ENCODE assay signal across 17 cellular contexts in genomic region chr20:4366076-4366475, GRCh38.
DNase-seq lines count a peak whose midpoint lies in the region; FAIRE-seq and TF ChIP-seq lines count a peak whose summit lies in the region.
"Had no signal": no experiment of that assay in that cellular context is flagged by ENCODE, and none has a peak within 500 bp of the region (broad histone marks: within the 10 kb centered on the region; RNA-seq: fewer than 3 reads in every experiment).

No MANE protein-coding gene starts in this region.

- no peak for FAIRE-seq in bronchial epithelial cell (lab: Jason Lieb, UNC)
- no peak for FAIRE-seq in HTR-8/SVneo (lab: Jason Lieb, UNC)
- no peak for FAIRE-seq in GM19239 (lab: Jason Lieb, UNC)
- FAIRE-seq: H54 had no signal

- no peaks in the 10 kb centered on the region for H3K9me3 ChIP-seq in GM23248 (ENCODE audit: low read depth)
- H3K9me3 ChIP-seq: BE2C had no signal

- no peaks in the 10 kb centered on the region for H3K36me3 ChIP-seq in GM23248 (ENCODE audit: low read depth)
- H3K36me3 ChIP-seq in bronchial epithelial cell (ENCODE audit: control insufficient read depth, insufficient read depth, low read length): no peaks in the 10 kb centered on the region
- H3K36me3 ChIP-seq: BE2C had no signal

- in situ Hi-C loops in GM23248 (cut with MboI): no loop called here

- H3K4me3 ChIP-seq in GM23248 (no peak overlapping the region), bronchial epithelial cell (ENCODE audit: low read depth, low read length) (no peak overlapping the region), foreskin fibroblast (ENCODE audit: low read depth in 1 of 2, low read length in 2 of 2) (no peak overlapping the region)

- H3F3A ChIP-seq in GM23248 (ENCODE audit: insufficient read depth): no peaks in the 10 kb centered on the region

- H3K9ac ChIP-seq in GM23248: no peak overlapping the region

- no peak overlapping the region for H3K4me2 ChIP-seq in GM23248 (ENCODE audit: unreplicated experiment)

- H2AFZ ChIP-seq in GM23248: no peak overlapping the region

- TF ChIP-seq CTCF in bronchial epithelial cell (IDR thresholded peaks at IDR 0.05; ENCODE audit: insufficient read depth, low read length, severe bottlenecking): no peak
- TF ChIP-seq CTCF in foreskin fibroblast (IDR thresholded peaks at IDR 0.05; ENCODE audit: low read depth, low read length): no peak

- no peaks in the 10 kb centered on the region for H3K27me3 ChIP-seq in GM23248 (replicated peaks; ENCODE audit: insufficient read depth)
- no peaks in the 10 kb centered on the region for H3K27me3 ChIP-seq in bronchial epithelial cell (ENCODE audit: control insufficient read depth, insufficient read depth, low read length)
- H3K27me3 ChIP-seq: BE2C had no signal

- no peak overlapping the region for H3K27ac ChIP-seq in GM23248

- no peaks in the 10 kb centered on the region for H3K4me1 ChIP-seq in GM23248 (ENCODE audit: insufficient read depth)
- H3K4me1 ChIP-seq: BE2C had no signal

- H3K9me2 ChIP-seq in GM23248 (ENCODE audit: insufficient read depth): no peaks in the 10 kb centered on the region

- DNase-seq in AG08395 (ENCODE audit: low spot score) (peak; percentile 26), GM23248 (peak; percentile 18), bronchial epithelial cell (ENCODE audit: low read depth) (peak; percentile 80), foreskin fibroblast (peak; percentile 48 to 75), T-helper 1 cell (no peak), HTR-8/SVneo (ENCODE audit: insufficient read length, low spot score) (no peak), GM19239 (ENCODE audit: insufficient read length, low spot score) (no peak)
- DNase-seq: BE2C; CD4-positive, alpha-beta memory T cell; DND-41; NCI-H1436; NCI-H2081 treated with DMSO at 0.1 percent for 48 hours; NCI-H526; NK-92 treated with Interleukin-12 subunit alpha and Interleukin-12 subunit beta, amount 100 ng/mL, for 24 hours; PC-3; SHP77 had no signal

- WGBS in GM23248 (ENCODE audit: low coverage in 1 of 2, low lambda C conversion rate in 2 of 2, missing lambda C conversion rate in 2 of 2), 2 experiments: 71 to 89% methylated on average over 1 of the region's 1 CpG

- H3K79me2 ChIP-seq in GM23248 (ENCODE audit: insufficient read depth): no peaks in the 10 kb centered on the region

- no peaks in the 10 kb centered on the region for H4K20me1 ChIP-seq in GM23248 (ENCODE audit: insufficient read depth)

Comparison
In these comparisons a context has a peak if more than half of its experiments do, and no peak if none do; other contexts are left out.
1. DNase-seq: peak in AG08395 (single experiment), GM23248 (single experiment), bronchial epithelial cell (single experiment) and foreskin fibroblast (2 of 2); none in T-helper 1 cell (0 of 5), HTR-8/SVneo (single experiment) and GM19239 (single experiment).